10 cellular contexts compared by ENCODE assay signal in genomic region chrX:15838017-15838416, GRCh38. TPM values are rescaled to one million over a fixed set of nuclear protein-coding genes. Genes with fewer than 3 reads are reported as not detected.
DNase-seq lines count a peak whose midpoint lies in the region; ATAC-seq and TF ChIP-seq lines count a peak whose summit lies in the region.
"Had no signal": no experiment of that assay in that cellular context is flagged by ENCODE, and none has a peak within 500 bp of the region (broad histone marks: within the 10 kb centered on the region; RNA-seq: fewer than 3 reads in every experiment).

No MANE protein-coding gene starts in this region.

- H3K9me2 ChIP-seq in PC-9 (ENCODE audit: insufficient read depth), result no peaks in the 10 kb centered on the region

- H3K27me3 ChIP-seq in PC-9 (ENCODE audit: insufficient read depth, low read depth), result no peaks in the 10 kb centered on the region
- no peaks in the 10 kb centered on the region for H3K27me3 ChIP-seq in stomach

- H3K79me2 ChIP-seq in PC-9 (ENCODE audit: low read depth), result no peaks in the 10 kb centered on the region

- H3K4me3 ChIP-seq in GM12875 (ENCODE audit: low read depth, low read length) (no peak overlapping the region), PC-9 (no peak overlapping the region), fibroblast of mammary gland (ENCODE audit: control insufficient read depth, low read depth, low read length) (no peak overlapping the region), stomach (no peak overlapping the region)

- no peak for TF ChIP-seq EP300 in stomach (IDR thresholded peaks at IDR 0.05)

- no peak overlapping the region for H2AFZ ChIP-seq in PC-9

- H3K4me1 ChIP-seq in PC-9 (replicated peaks; ENCODE audit: insufficient read depth) (no peaks in the 10 kb centered on the region), stomach (no peaks in the 10 kb centered on the region)

- H4K20me1 ChIP-seq in PC-9 (ENCODE audit: insufficient read depth), result no peaks in the 10 kb centered on the region

- ATAC-seq in HG02678 (IDR thresholded peaks at IDR 0.05; ENCODE audit: unreplicated experiment), result no peak

- TF ChIP-seq CTCF in GM12875 (IDR thresholded peaks at IDR 0.05; ENCODE audit: borderline replicate concordance, insufficient read depth, low read depth, low read length), result peak; percentile 57; the same call in 1 of the 2 replicates
- 0 out of 2 replicates have a peak, but pooled peaks have one; percentile 39 for TF ChIP-seq CTCF in PC-9 (conservative IDR thresholded peaks at IDR 0.05)
- peak; percentile 44 for TF ChIP-seq CTCF in fibroblast of mammary gland (conservative IDR thresholded peaks at IDR 0.05; ENCODE audit: control insufficient read depth, insufficient read depth, low read depth, low read length)
- TF ChIP-seq CTCF in stomach (IDR thresholded peaks at IDR 0.05), result no peak

- 92 to 100% (median 94%) methylated on average over 3 of the region's 3 CpGs for WGBS in stomach, 5 donors

- H3K27ac ChIP-seq in PC-9 (no peak overlapping the region), stomach (no peak overlapping the region)
- H3K27ac ChIP-seq: epithelial cell of prostate had no signal

- no peak for TF ChIP-seq POLR2A in stomach (IDR thresholded peaks at IDR 0.05)

- CTCF ChIA-PET in PC-9 (lab: Charles Lee), result no interaction called here

- no TSS peak for BruUV-seq in PC-9 (replicated peaks; lab: Mats Ljungman, UMichigan)

- no peak overlapping the region for H3K4me2 ChIP-seq in PC-9

- no peaks in the 10 kb centered on the region for H3F3A ChIP-seq in PC-9 (ENCODE audit: insufficient read depth, low read depth)

- H3K9me3 ChIP-seq in PC-9 (ENCODE audit: insufficient read depth, low read depth) (no peaks in the 10 kb centered on the region), stomach (no peaks in the 10 kb centered on the region)

- intact Hi-C loops in PC-9 (cut with micrococcal nuclease; ENCODE audit: unreplicated experiment) (no loop called here), stomach (cut with DNase I; ENCODE audit: low total_unique reads) (no loop called here)

- H3K36me3 ChIP-seq in PC-9 (ENCODE audit: low read depth), result no peaks in the 10 kb centered on the region
- H3K36me3 ChIP-seq in stomach, result peaks cover 0 to 10% (median 3%) of the 10 kb centered on the region in 4 donors

- POLR2A ChIA-PET in PC-9 (lab: Charles Lee; ENCODE audit: unreplicated experiment), result no interaction called here

- DNase-seq in AG20443 (ENCODE audit: low spot score) (peak; percentile 4), PC-9 (no peak), fibroblast of mammary gland (ENCODE audit: low read depth) (no peak), DMS153 (lab: John Stamatoyannopoulos, UW) (no peak), GM19238 (ENCODE audit: insufficient read length, low spot score) (no peak), stomach (no peak)
- DNase-seq: posterior cingulate gyrus had no signal

RNA-seq across cellular contexts. Expression of gene AP1S2, which starts 16.6 kb away (rescaled TPM):
- total RNA-seq in PC-9 (2021), result 10.6 and 14.2 TPM in 2 replicates
- total RNA-seq in stomach, result 100 to 1,000 TPM in 1 of 5 donors, 10 to 100 TPM in 3, 1 to 10 TPM in 1; 8.1 to 146 (median 53.6) TPM
- 10 to 100 TPM; 12.1 to 15.8 (median 14.9) TPM for polyA plus RNA-seq in stomach

RNA-seq across cellular contexts. Expression of gene ZRSR2, which starts 47.7 kb away (rescaled TPM):
- 7.2 and 7.6 TPM in 2 replicates for total RNA-seq in PC-9 (2021)
- 10 to 100 TPM in 3 of 5 donors, 1 to 10 TPM in 2; 1.4 to 22.0 (median 10.3) TPM for total RNA-seq in stomach
- 10 to 100 TPM; 12.6 to 26.4 (median 15.5) TPM for polyA plus RNA-seq in stomach

Comparison
In these comparisons a context has a peak if more than half of its experiments do, and no peak if none do; other contexts are left out.
1. CTCF ChIP-seq: peak in GM12875 (single experiment), PC-9 (single experiment) and fibroblast of mammary gland (single experiment); none in stomach (0 of 7).